In the genomic region with DNA sequence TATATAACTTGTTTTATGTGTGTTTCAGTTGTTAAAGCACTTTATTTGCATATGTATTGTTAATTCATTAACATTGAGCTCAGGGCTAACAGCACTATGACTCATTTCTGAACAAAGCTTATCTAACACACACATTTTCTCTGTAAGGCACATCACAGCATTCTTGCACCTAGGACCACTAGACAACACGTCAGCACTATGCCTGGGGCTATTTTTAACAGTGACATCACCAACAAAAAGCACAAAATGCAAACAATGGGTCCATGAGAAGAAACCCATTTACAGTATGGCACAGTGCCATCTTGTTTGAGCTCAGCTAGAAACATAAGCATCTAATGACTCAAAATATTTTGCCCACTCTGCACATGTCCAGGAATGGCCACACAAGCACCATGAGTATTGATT, we compare ENCODE assay signal across 10 cellular contexts.
DNase-seq lines count a peak whose midpoint lies in the region; ATAC-seq and TF ChIP-seq lines count a peak whose summit lies in the region.
"Had no signal": no experiment of that assay in that cellular context is flagged by ENCODE, and none has a peak within 500 bp of the region (broad histone marks: within the 10 kb centered on the region; RNA-seq: fewer than 3 reads in every experiment).

No MANE protein-coding gene starts in this region.

- intact Hi-C loops in IMR-90 (cut with micrococcal nuclease): no loop called here
- intact Hi-C loops in mucosa of descending colon (cut with DNase I, micrococcal nuclease): no loop called here
- intact Hi-C loops in left lung (cut with DNase I): no loop called here

- H2BK20ac ChIP-seq in IMR-90 (ENCODE audit: low read depth, low read length): no peak overlapping the region

- no peak overlapping the region for H3K56ac ChIP-seq in IMR-90 (ENCODE audit: extremely low read depth, insufficient read depth, low read length)

- POLR2A ChIA-PET in HEK293 (lab: Yijun Ruan, JAX) (no interaction called here), IMR-90 (lab: Charles Lee; ENCODE audit: unreplicated experiment) (no interaction called here)

- no peak overlapping the region for H2AK5ac ChIP-seq in IMR-90 (ENCODE audit: low read depth, low read length)

- no peak overlapping the region for H4K8ac ChIP-seq in IMR-90 (ENCODE audit: low read depth in 2 of 2, low read length in 2 of 2)

- H2AK9ac ChIP-seq in IMR-90 (replicated peaks; ENCODE audit: low read depth, low read length, poor library complexity): no peak overlapping the region

- no peak for TF ChIP-seq POLR2A in IMR-90 (IDR thresholded peaks at IDR 0.05; ENCODE audit: low read depth, low read length)

- H2BK120ac ChIP-seq in IMR-90 (ENCODE audit: low read depth, low read length): no peak overlapping the region

- H3K4me3 ChIP-seq in HEK293 (ENCODE audit: low read depth, low read length): no peak overlapping the region
- H3K4me3 ChIP-seq in IMR-90 (ENCODE audit: insufficient read depth, low read depth, low read length): no peak overlapping the region
- H3K4me3 ChIP-seq in mucosa of descending colon: no peak overlapping the region
- no peak overlapping the region for H3K4me3 ChIP-seq in left lung
- H3K4me3 ChIP-seq: ovary had no signal

- no peaks in the 10 kb centered on the region for H4K20me1 ChIP-seq in IMR-90 (ENCODE audit: insufficient read depth, low read length)

- no peaks in the 10 kb centered on the region for H3K79me1 ChIP-seq in IMR-90 (ENCODE audit: low read depth in 1 of 2, low read length in 2 of 2)

- H2BK5ac ChIP-seq in IMR-90 (ENCODE audit: low read depth, low read length, poor library complexity, severe bottlenecking): no peak overlapping the region

- H3K27ac ChIP-seq in HEK293 (ENCODE audit: extremely low read depth, low read depth, low read length) (no peak overlapping the region), IMR-90 (ENCODE audit: insufficient read depth, low read length) (no peak overlapping the region), foreskin keratinocyte (no peak overlapping the region), left lung (no peak overlapping the region)
- H3K27ac ChIP-seq: ovary had no signal

- no peak overlapping the region for H3K4ac ChIP-seq in IMR-90 (ENCODE audit: low read depth, low read length)

- no peak overlapping the region for H3K9ac ChIP-seq in IMR-90 (ENCODE audit: low read depth, low read length)

- CTCF ChIA-PET in HEK293 (lab: Yijun Ruan, JAX) (no interaction called here), IMR-90 (lab: Yijun Ruan, JAX) (no interaction called here)

- H3K18ac ChIP-seq in IMR-90 (ENCODE audit: low read depth, low read length): no peak overlapping the region

- H3K36me3 ChIP-seq in HEK293 (ENCODE audit: control insufficient read depth in 2 of 2, insufficient read depth in 1 of 2, low read length in 2 of 2): no peaks in the 10 kb centered on the region
- H3K36me3 ChIP-seq in IMR-90 (ENCODE audit: control insufficient read depth, insufficient read depth, low read length): no peaks in the 10 kb centered on the region
- H3K36me3 ChIP-seq in mucosa of descending colon (ENCODE audit: low read depth): no peaks in the 10 kb centered on the region
- no peaks in the 10 kb centered on the region for H3K36me3 ChIP-seq in left lung
- H3K36me3 ChIP-seq: ovary had no signal

- DNase-seq in IMR-90 (peak; percentile 80), foreskin keratinocyte (peak; percentile 86 to 94), mucosa of descending colon (no peak), UCSD-AML1 (lab: John Stamatoyannopoulos, UW; ENCODE audit: unreplicated experiment) (no peak), ecto neural progenitor cell (ENCODE audit: low spot score) (no peak), left lung (no peak)
- DNase-seq: NCI-H524 treated with DMSO at 0.1 percent for 48 hours, ovary had no signal

- H3K9me1 ChIP-seq in IMR-90 (ENCODE audit: insufficient read depth, low read length): no peaks in the 10 kb centered on the region

- H2BK15ac ChIP-seq in IMR-90 (ENCODE audit: low read depth, low read length): no peak overlapping the region

- peak; percentile 98 for ATAC-seq in GM18870 (IDR thresholded peaks at IDR 0.05; ENCODE audit: unreplicated experiment)
- ATAC-seq in IMR-90 (ENCODE audit: low read depth): no peak
- peak; percentile 84 for ATAC-seq in foreskin keratinocyte
- no peak for ATAC-seq in mucosa of descending colon
- ATAC-seq in left lung: no peak

- H3K4me1 ChIP-seq in HEK293 (ENCODE audit: control insufficient read depth, insufficient read depth, low read length): peaks cover 2% of the 10 kb centered on the region
- H3K4me1 ChIP-seq in IMR-90 (ENCODE audit: control insufficient read depth, insufficient read depth, low read length): no peaks in the 10 kb centered on the region
- peaks cover 11% of the 10 kb centered on the region for H3K4me1 ChIP-seq in foreskin keratinocyte
- no peaks in the 10 kb centered on the region for H3K4me1 ChIP-seq in mucosa of descending colon (ENCODE audit: low read depth)
- no peaks in the 10 kb centered on the region for H3K4me1 ChIP-seq in left lung

- H4K91ac ChIP-seq in IMR-90 (ENCODE audit: insufficient read depth, low read depth, low read length): no peak overlapping the region

- TF ChIP-seq CTCF in HEK293 (tag by site-specific recombination; IDR thresholded peaks at IDR 0.05): no peak
- no peak for TF ChIP-seq CTCF in IMR-90 (conservative IDR thresholded peaks at IDR 0.05; ENCODE audit: low read depth, low read length)
- no peak for TF ChIP-seq CTCF in foreskin keratinocyte (conservative IDR thresholded peaks at IDR 0.05)
- TF ChIP-seq CTCF in mucosa of descending colon (IDR thresholded peaks at IDR 0.05): no peak
- TF ChIP-seq CTCF in left lung (IDR thresholded peaks at IDR 0.05): no peak

- no peak overlapping the region for H3K14ac ChIP-seq in IMR-90 (replicated peaks; ENCODE audit: low read depth, low read length)

- dilution Hi-C loops in IMR-90 (cut with HindIII; ENCODE audit: low sequenced_read_pairs, unreplicated experiment): no loop called here

- H3K4me2 ChIP-seq in IMR-90 (ENCODE audit: low read depth, low read length): no peak overlapping the region

- H3K27me3 ChIP-seq in IMR-90 (ENCODE audit: control insufficient read depth, insufficient read depth, low read length): no peaks in the 10 kb centered on the region
- H3K27me3 ChIP-seq in foreskin keratinocyte: no peaks in the 10 kb centered on the region
- H3K27me3 ChIP-seq in left lung: no peaks in the 10 kb centered on the region
- H3K27me3 ChIP-seq: ovary had no signal

- H4K5ac ChIP-seq in IMR-90 (ENCODE audit: low read depth, low read length): no peak overlapping the region

- no peak overlapping the region for H3K23ac ChIP-seq in IMR-90 (ENCODE audit: low read depth, low read length)

- no peaks in the 10 kb centered on the region for H3K9me3 ChIP-seq in HEK293 (ENCODE audit: control insufficient read depth, insufficient read depth, low read depth, low read length)
- no peaks in the 10 kb centered on the region for H3K9me3 ChIP-seq in IMR-90 (ENCODE audit: control insufficient read depth, insufficient read depth, low read length)
- no peaks in the 10 kb centered on the region for H3K9me3 ChIP-seq in mucosa of descending colon
- no peaks in the 10 kb centered on the region for H3K9me3 ChIP-seq in left lung
- H3K9me3 ChIP-seq: ovary had no signal

- H2AFZ ChIP-seq in IMR-90 (replicated peaks; ENCODE audit: low read length, poor library complexity): no peak overlapping the region

- TF ChIP-seq RAD21 in IMR-90 (IDR thresholded peaks at IDR 0.05; ENCODE audit: low read length): no peak

- BruUV-seq in IMR-90 (replicated peaks; lab: Mats Ljungman, UMichigan): no TSS peak

- no CpG with 5 or more reads among the region's 1 CpG for WGBS in IMR-90 (ENCODE audit: extremely low coverage in 2 of 2, insufficient read length in 1 of 2), 2 experiments

- in situ Hi-C loops in IMR-90 (cut with MboI; ENCODE audit: low sequenced_read_pairs): loop anchor here (10.0 kb wide), 1 partner anchor 107 kb away; a partner anchor contains a TSS

TF ChIP-seq in HEK293, 187 proteins besides CTCF, POLR2A, EP300 and RAD21 (continues in another document):
- TF ChIP-seq SP3 (tag by site-specific recombination; IDR thresholded peaks at IDR 0.05): peak; percentile 32; the same call in 1 of the 2 replicates
- TF ChIP-seq ZNF221 (tag by site-specific recombination; IDR thresholded peaks at IDR 0.05; ENCODE audit: borderline replicate concordance): no peak
- TF ChIP-seq, protein P1, sequence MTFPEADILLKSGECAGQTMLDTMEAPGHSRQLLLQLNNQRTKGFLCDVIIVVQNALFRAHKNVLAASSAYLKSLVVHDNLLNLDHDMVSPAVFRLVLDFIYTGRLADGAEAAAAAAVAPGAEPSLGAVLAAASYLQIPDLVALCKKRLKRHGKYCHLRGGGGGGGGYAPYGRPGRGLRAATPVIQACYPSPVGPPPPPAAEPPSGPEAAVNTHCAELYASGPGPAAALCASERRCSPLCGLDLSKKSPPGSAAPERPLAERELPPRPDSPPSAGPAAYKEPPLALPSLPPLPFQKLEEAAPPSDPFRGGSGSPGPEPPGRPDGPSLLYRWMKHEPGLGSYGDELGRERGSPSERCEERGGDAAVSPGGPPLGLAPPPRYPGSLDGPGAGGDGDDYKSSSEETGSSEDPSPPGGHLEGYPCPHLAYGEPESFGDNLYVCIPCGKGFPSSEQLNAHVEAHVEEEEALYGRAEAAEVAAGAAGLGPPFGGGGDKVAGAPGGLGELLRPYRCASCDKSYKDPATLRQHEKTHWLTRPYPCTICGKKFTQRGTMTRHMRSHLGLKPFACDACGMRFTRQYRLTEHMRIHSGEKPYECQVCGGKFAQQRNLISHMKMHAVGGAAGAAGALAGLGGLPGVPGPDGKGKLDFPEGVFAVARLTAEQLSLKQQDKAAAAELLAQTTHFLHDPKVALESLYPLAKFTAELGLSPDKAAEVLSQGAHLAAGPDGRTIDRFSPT (tag by site-specific recombination; IDR thresholded peaks at IDR 0.05): peak; percentile 85

TF ChIP-seq in IMR-90, 13 proteins besides CTCF, POLR2A, EP300 and RAD21:
- TF ChIP-seq CHD1 (IDR thresholded peaks at IDR 0.05; ENCODE audit: low read depth, low read length): no peak

Comparison
In these comparisons a context has a peak if more than half of its experiments do, and no peak if none do; other contexts are left out.
1. ATAC-seq: peak in GM18870 (single experiment) and foreskin keratinocyte (single experiment); none in IMR-90 (single experiment), mucosa of descending colon (single experiment) and left lung (single experiment).
2. DNase-seq: peak in IMR-90 (single experiment) and foreskin keratinocyte (2 of 2); none in mucosa of descending colon (0 of 3), UCSD-AML1 (single experiment), ecto neural progenitor cell (single experiment) and left lung (0 of 2).